ENCODE assay signal across 1 cellular context in genomic region chr12:26828315-26828714, GRCh38.
TF ChIP-seq lines count a peak whose summit lies in the region.

No MANE protein-coding gene starts in this region.

TF ChIP-seq in HepG2, 621 proteins besides CTCF, POLR2A, EP300 and RAD21 (continued from another document):
- no peak for TF ChIP-seq ARID3A (IDR thresholded peaks at IDR 0.05; ENCODE audit: low read depth, low read length)
